21 cellular contexts compared by ENCODE assay signal in the genomic region with DNA sequence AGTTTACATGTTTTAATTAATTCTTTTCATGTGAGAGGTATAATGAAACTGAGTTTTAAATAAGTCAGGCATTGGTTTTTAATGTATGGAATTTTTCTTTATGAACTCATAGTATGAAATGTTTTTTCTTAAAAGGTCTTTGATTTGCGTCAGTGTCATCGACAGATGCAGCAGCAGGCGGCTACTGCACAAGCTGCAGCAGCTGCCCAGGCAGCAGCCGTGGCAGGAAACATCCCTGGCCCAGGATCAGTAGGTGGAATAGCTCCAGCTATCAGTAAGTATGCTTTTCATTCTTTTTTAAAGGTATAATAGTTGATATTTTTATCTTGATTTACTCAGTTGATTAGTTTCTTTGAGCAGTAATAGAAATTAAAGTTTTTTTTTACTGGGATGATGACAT.
"Had no signal": no experiment of that assay in that cellular context is flagged by ENCODE, and none has a peak within 500 bp of the region (broad histone marks: within the 10 kb centered on the region; RNA-seq: fewer than 3 reads in every experiment).

No MANE protein-coding gene starts in this region.

- H3K9me3 Mint-ChIP-seq: activated CD8-positive, alpha-beta T cell treated with anti-CD3 and anti-CD28 coated beads for 36 hours; activated naive CD4-positive, alpha-beta T cell treated with anti-CD3 and anti-CD28 coated beads for 36 hours; activated naive CD8-positive, alpha-beta T cell treated with anti-CD3 and anti-CD28 coated beads for 36 hours; mesothelial cell of epicardium; naive thymus-derived CD8-positive, alpha-beta T cell had no signal

- H3K27ac Mint-ChIP-seq: activated CD4-positive, alpha-beta T cell treated with anti-CD3 and anti-CD28 coated beads, Interleukin-2, amount 10 ng/mL, durations not matched to agents 7 days and 5 days; activated CD8-positive, alpha-beta T cell treated with anti-CD3 and anti-CD28 coated beads for 36 hours; activated naive CD4-positive, alpha-beta T cell treated with anti-CD3 and anti-CD28 coated beads for 36 hours; mesothelial cell of epicardium had no signal

- H3K4me3 Mint-ChIP-seq: activated CD4-positive, alpha-beta T cell treated with anti-CD3 and anti-CD28 coated beads, Interleukin-2, amount 10 ng/mL, durations not matched to agents 7 days and 5 days; activated CD8-positive, alpha-beta T cell treated with anti-CD3 and anti-CD28 coated beads for 36 hours; activated naive CD4-positive, alpha-beta T cell treated with anti-CD3 and anti-CD28 coated beads for 36 hours; activated naive CD8-positive, alpha-beta T cell treated with anti-CD3 and anti-CD28 coated beads for 36 hours; mesothelial cell of epicardium; naive thymus-derived CD8-positive, alpha-beta T cell had no signal

- H3K4me1 ChIP-seq: colonic mucosa, suprapubic skin had no signal

- H3K27me3 ChIP-seq: adrenal gland, body of pancreas, colonic mucosa, left lung, suprapubic skin, tibial nerve had no signal

- H3K4me3 ChIP-seq: adrenal gland, body of pancreas, colonic mucosa, left lung, suprapubic skin, tibial nerve had no signal

- H3K27me3 Mint-ChIP-seq: activated CD4-positive, alpha-beta T cell treated with anti-CD3 and anti-CD28 coated beads, Interleukin-2, amount 10 ng/mL, durations not matched to agents 7 days and 5 days; activated CD8-positive, alpha-beta T cell treated with anti-CD3 and anti-CD28 coated beads for 36 hours; activated naive CD8-positive, alpha-beta T cell treated with anti-CD3 and anti-CD28 coated beads for 36 hours; naive thymus-derived CD8-positive, alpha-beta T cell had no signal

- DNase-seq: activated CD4-positive, alpha-beta T cell treated with anti-CD3 and anti-CD28 coated beads, Interleukin-2, amount 10 ng/mL, durations not matched to agents 7 days and 5 days; activated CD4-positive, CD25-positive, alpha-beta regulatory T cell treated with anti-CD3 and anti-CD28 coated beads, Interleukin-2, amount 50 U/mL, for 72 hours; activated CD8-positive, alpha-beta T cell treated with anti-CD3 and anti-CD28 coated beads for 36 hours; activated effector memory CD4-positive, alpha-beta T cell treated with anti-CD3 and anti-CD28 coated beads, Interleukin-2, amount 50 U/mL, for 16 hours; activated naive CD4-positive, alpha-beta T cell treated with anti-CD3 and anti-CD28 coated beads for 36 hours; activated naive CD8-positive, alpha-beta T cell treated with anti-CD3 and anti-CD28 coated beads for 36 hours; adrenal gland; aorta; body of pancreas; colonic mucosa; effector CD8-positive, alpha-beta T cell; erythroblast; foreskin melanocyte; left lung; naive thymus-derived CD8-positive, alpha-beta T cell; stimulated activated naive CD4-positive, alpha-beta T cell; T-helper 2 cell had no signal

- H3K9me3 ChIP-seq: adrenal gland, body of pancreas, colonic mucosa, left lung, suprapubic skin, tibial nerve had no signal

- H3K27ac ChIP-seq: adrenal gland, body of pancreas, colonic mucosa, left lung, suprapubic skin, tibial nerve had no signal

- ATAC-seq: activated CD8-positive, alpha-beta T cell treated with anti-CD3 and anti-CD28 coated beads for 36 hours; body of pancreas; left lung; naive thymus-derived CD8-positive, alpha-beta T cell; sciatic nerve had no signal

- H3K4me1 Mint-ChIP-seq: mesothelial cell of epicardium had no signal
